In the genomic region with DNA sequence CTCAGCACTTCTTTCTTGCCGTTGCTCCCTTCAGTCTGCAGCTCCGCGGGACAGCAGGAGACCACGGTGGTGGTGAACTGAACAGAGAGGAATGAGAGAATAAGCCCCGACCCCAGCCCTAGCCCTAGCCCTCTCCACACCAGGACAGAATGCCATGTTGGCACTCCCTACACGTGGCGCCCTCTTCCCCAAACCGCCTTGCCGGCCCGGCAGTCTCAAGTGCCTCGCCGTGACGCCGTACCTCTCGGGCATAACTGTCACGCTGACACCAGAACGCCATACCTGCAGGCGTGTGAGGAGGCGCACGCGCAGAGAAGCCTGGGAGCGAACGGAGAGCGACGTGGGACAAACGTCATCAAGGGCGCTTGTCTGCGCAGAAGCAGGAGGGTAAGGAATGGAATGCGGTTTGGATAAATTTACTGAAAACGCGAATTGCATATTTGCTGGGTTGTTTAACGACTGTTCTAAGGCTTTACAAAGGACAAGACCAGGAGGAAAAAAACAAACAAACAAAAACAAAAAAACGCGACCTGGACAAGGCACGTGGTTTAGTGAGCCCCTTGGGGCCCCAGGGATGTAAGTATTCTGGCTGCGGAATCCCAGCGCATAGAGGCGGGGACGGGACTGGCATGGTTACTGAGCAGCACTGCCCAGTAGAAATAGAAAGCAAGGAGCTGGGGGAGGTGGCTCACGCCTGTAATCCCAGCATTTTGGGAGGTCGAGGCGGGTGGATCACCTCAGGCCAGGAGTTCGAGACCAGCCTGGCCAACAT, we compare ENCODE assay signal across 1 cellular context.
TF ChIP-seq lines count a peak whose summit lies in the region.

TSS of gene AARSD1 (minus strand) at position 294 of the 772 bp plus-strand sequence. CDS start at position 280, 14 bp downstream.

TF ChIP-seq in WTC11, 78 proteins besides CTCF, POLR2A, EP300 and RAD21 (continued from another document):
- TF ChIP-seq USF1 (CRISPR knock-in tag; IDR thresholded peaks at IDR 0.05) (peak; percentile 63; the same call in 1 of the 2 replicates), EMX1 (CRISPR knock-in tag; IDR thresholded peaks at IDR 0.05) (no peak), OVOL2 (CRISPR knock-in tag; IDR thresholded peaks at IDR 0.05; ENCODE audit: borderline replicate concordance) (no peak), ZNF138 (CRISPR knock-in tag; conservative IDR thresholded peaks at IDR 0.05) (peak; percentile 87), MAX (CRISPR knock-in tag; IDR thresholded peaks at IDR 0.05) (peak; percentile 98), CREB1 (CRISPR knock-in tag; IDR thresholded peaks at IDR 0.05) (peak; percentile 66; the same call in 1 of the 2 replicates), PREB (CRISPR knock-in tag; IDR thresholded peaks at IDR 0.05; ENCODE audit: borderline replicate concordance) (no peak), HMGXB4 (CRISPR knock-in tag; IDR thresholded peaks at IDR 0.05) (no peak), ZBTB21 (CRISPR knock-in tag; IDR thresholded peaks at IDR 0.05; ENCODE audit: borderline replicate concordance) (peak; percentile 94), MYBL2 (CRISPR knock-in tag; IDR thresholded peaks at IDR 0.05) (0 out of 2 replicates have a peak, but pooled peaks have one; percentile 40), TEAD1 (CRISPR knock-in tag; IDR thresholded peaks at IDR 0.05) (peak; percentile 96), ZNF121 (CRISPR knock-in tag; IDR thresholded peaks at IDR 0.05) (no peak), ZNF396 (CRISPR knock-in tag; IDR thresholded peaks at IDR 0.05; ENCODE audit: borderline replicate concordance) (no peak), SMAD3 (CRISPR knock-in tag; IDR thresholded peaks at IDR 0.05; ENCODE audit: borderline replicate concordance) (peak; percentile 72; the same call in 1 of the 2 replicates), FOXP1 (CRISPR knock-in tag; IDR thresholded peaks at IDR 0.05; ENCODE audit: borderline replicate concordance) (peak; percentile 42; the same call in 1 of the 2 replicates), CDX4 (CRISPR knock-in tag; IDR thresholded peaks at IDR 0.05; ENCODE audit: borderline replicate concordance) (no peak), CREM (CRISPR knock-in tag; IDR thresholded peaks at IDR 0.05) (peak; percentile 92), FOXK1 (CRISPR knock-in tag; IDR thresholded peaks at IDR 0.05) (peak; percentile 92), SP1 (CRISPR knock-in tag; conservative IDR thresholded peaks at IDR 0.05) (no peak)
- TF ChIP-seq, protein P1, sequence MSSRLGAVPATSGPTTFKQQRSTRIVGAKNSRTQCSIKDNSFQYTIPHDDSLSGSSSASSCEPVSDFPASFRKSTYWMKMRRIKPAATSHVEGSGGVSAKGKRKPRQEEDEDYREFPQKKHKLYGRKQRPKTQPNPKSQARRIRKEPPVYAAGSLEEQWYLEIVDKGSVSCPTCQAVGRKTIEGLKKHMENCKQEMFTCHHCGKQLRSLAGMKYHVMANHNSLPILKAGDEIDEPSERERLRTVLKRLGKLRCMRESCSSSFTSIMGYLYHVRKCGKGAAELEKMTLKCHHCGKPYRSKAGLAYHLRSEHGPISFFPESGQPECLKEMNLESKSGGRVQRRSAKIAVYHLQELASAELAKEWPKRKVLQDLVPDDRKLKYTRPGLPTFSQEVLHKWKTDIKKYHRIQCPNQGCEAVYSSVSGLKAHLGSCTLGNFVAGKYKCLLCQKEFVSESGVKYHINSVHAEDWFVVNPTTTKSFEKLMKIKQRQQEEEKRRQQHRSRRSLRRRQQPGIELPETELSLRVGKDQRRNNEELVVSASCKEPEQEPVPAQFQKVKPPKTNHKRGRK (CRISPR knock-in tag; IDR thresholded peaks at IDR 0.05; ENCODE audit: borderline replicate concordance) = no peak
- TF ChIP-seq, protein P2, sequence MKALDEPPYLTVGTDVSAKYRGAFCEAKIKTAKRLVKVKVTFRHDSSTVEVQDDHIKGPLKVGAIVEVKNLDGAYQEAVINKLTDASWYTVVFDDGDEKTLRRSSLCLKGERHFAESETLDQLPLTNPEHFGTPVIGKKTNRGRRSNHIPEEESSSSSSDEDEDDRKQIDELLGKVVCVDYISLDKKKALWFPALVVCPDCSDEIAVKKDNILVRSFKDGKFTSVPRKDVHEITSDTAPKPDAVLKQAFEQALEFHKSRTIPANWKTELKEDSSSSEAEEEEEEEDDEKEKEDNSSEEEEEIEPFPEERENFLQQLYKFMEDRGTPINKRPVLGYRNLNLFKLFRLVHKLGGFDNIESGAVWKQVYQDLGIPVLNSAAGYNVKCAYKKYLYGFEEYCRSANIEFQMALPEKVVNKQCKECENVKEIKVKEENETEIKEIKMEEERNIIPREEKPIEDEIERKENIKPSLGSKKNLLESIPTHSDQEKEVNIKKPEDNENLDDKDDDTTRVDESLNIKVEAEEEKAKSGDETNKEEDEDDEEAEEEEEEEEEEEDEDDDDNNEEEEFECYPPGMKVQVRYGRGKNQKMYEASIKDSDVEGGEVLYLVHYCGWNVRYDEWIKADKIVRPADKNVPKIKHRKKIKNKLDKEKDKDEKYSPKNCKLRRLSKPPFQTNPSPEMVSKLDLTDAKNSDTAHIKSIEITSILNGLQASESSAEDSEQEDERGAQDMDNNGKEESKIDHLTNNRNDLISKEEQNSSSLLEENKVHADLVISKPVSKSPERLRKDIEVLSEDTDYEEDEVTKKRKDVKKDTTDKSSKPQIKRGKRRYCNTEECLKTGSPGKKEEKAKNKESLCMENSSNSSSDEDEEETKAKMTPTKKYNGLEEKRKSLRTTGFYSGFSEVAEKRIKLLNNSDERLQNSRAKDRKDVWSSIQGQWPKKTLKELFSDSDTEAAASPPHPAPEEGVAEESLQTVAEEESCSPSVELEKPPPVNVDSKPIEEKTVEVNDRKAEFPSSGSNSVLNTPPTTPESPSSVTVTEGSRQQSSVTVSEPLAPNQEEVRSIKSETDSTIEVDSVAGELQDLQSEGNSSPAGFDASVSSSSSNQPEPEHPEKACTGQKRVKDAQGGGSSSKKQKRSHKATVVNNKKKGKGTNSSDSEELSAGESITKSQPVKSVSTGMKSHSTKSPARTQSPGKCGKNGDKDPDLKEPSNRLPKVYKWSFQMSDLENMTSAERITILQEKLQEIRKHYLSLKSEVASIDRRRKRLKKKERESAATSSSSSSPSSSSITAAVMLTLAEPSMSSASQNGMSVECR (CRISPR knock-in tag; IDR thresholded peaks at IDR 0.05; ENCODE audit: borderline replicate concordance) = peak; percentile 95
- TF ChIP-seq, protein P3, sequence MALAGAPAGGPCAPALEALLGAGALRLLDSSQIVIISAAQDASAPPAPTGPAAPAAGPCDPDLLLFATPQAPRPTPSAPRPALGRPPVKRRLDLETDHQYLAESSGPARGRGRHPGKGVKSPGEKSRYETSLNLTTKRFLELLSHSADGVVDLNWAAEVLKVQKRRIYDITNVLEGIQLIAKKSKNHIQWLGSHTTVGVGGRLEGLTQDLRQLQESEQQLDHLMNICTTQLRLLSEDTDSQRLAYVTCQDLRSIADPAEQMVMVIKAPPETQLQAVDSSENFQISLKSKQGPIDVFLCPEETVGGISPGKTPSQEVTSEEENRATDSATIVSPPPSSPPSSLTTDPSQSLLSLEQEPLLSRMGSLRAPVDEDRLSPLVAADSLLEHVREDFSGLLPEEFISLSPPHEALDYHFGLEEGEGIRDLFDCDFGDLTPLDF (CRISPR knock-in tag; IDR thresholded peaks at IDR 0.05) = 0 out of 2 replicates have a peak, but pooled peaks have one; percentile 39
- TF ChIP-seq, protein P4, sequence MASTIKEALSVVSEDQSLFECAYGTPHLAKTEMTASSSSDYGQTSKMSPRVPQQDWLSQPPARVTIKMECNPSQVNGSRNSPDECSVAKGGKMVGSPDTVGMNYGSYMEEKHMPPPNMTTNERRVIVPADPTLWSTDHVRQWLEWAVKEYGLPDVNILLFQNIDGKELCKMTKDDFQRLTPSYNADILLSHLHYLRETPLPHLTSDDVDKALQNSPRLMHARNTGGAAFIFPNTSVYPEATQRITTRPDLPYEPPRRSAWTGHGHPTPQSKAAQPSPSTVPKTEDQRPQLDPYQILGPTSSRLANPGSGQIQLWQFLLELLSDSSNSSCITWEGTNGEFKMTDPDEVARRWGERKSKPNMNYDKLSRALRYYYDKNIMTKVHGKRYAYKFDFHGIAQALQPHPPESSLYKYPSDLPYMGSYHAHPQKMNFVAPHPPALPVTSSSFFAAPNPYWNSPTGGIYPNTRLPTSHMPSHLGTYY (CRISPR knock-in tag; IDR thresholded peaks at IDR 0.05) = no peak
